ENCODE assay signal across 19 cellular contexts in the genomic region with DNA sequence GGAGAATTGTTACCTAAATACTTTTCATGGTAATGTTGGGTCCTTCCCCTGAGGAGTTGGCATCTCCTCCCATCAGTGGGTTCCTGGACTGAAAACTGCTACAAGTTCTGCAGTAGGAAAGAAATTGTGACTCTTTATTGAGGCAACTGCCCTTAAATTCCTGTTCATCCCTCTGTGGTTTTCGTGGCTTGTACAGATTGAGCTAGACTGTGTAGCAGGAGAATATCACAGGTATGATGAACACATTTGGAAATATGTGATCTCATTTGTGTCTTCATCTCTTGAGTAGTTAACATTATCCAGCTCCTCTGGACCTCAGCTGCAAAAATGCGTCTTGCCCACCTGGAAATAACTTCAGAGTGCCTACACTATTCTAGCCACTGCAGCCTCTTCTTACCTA.
DNase-seq lines count a peak whose midpoint lies in the region; ATAC-seq and TF ChIP-seq lines count a peak whose summit lies in the region.
"Had no signal": no experiment of that assay in that cellular context is flagged by ENCODE, and none has a peak within 500 bp of the region (broad histone marks: within the 10 kb centered on the region; RNA-seq: fewer than 3 reads in every experiment).

No MANE protein-coding gene starts in this region.

- H3K36me3 Mint-ChIP-seq in activated T-helper 1 cell treated with anti-CD3 and anti-CD28 coated beads, Interleukin-12 subunit alpha, Interleukin-12 subunit beta, Interleukin-2, Interleukin-4 antibody, amounts not matched to agents 30 ng/mL and 10 ng/mL and 1 ng/mL, durations not matched to agents 14 hours and 24 hours and 36 hours (ENCODE audit: low read depth), result peaks cover 22% of the 10 kb centered on the region
- no peaks in the 10 kb centered on the region for H3K36me3 Mint-ChIP-seq in endodermal cell (ENCODE audit: low read depth)

- dilution Hi-C loops in IMR-90 (cut with HindIII; ENCODE audit: low sequenced_read_pairs, unreplicated experiment), result no loop called here

- peaks cover 3 to 53% (median 25%) of the 10 kb centered on the region in 10 experiments; a peak in 16 of 20 replicates for H3K4me1 ChIP-seq in BLaER1 treated with 17β-estradiol and CSF1 and Interleukin-3, amounts not matched to agents 10 nM and 100 nM
- H3K4me1 ChIP-seq in IMR-90 (ENCODE audit: control insufficient read depth, insufficient read depth, low read length) (peaks cover 4% of the 10 kb centered on the region; the same call in 1 of the 2 replicates), endodermal cell (ENCODE audit: control insufficient read depth, insufficient read depth, low read length) (no peaks in the 10 kb centered on the region), aorta (ENCODE audit: control insufficient read depth in 1 of 2, insufficient read depth in 2 of 2, low read length in 2 of 2) (no peaks in the 10 kb centered on the region), psoas muscle (no peaks in the 10 kb centered on the region)
- H3K4me1 ChIP-seq: colonic mucosa, left ventricle myocardium inferior, tibial artery had no signal

- no peak overlapping the region for H3K56ac ChIP-seq in IMR-90 (ENCODE audit: extremely low read depth, insufficient read depth, low read length)

- TF ChIP-seq CTCF in IMR-90 (conservative IDR thresholded peaks at IDR 0.05; ENCODE audit: low read depth, low read length), result no peak
- TF ChIP-seq CTCF in endodermal cell (conservative IDR thresholded peaks at IDR 0.05), result no peak
- TF ChIP-seq CTCF in psoas muscle (IDR thresholded peaks at IDR 0.05), result no peak

- H3K23ac ChIP-seq in IMR-90 (ENCODE audit: low read depth, low read length), result no peak overlapping the region

- in situ Hi-C loops in IMR-90 (cut with MboI; ENCODE audit: low sequenced_read_pairs), result no loop called here

- H3K4me3 ChIP-seq in BLaER1 treated with 17β-estradiol and CSF1 and Interleukin-3, amounts not matched to agents 10 nM and 100 nM, result no peak overlapping the region
- H3K4me3 ChIP-seq in IMR-90 (ENCODE audit: insufficient read depth, low read depth, low read length) (no peak overlapping the region), endodermal cell (ENCODE audit: low read length) (no peak overlapping the region), aorta (ENCODE audit: low read length in 2 of 2) (no peak overlapping the region), psoas muscle (no peak overlapping the region)
- H3K4me3 ChIP-seq: colonic mucosa, hepatocyte, left ventricle myocardium inferior, tibial artery had no signal

- no peak overlapping the region for H2BK15ac ChIP-seq in IMR-90 (ENCODE audit: low read depth, low read length)

- no peak for TF ChIP-seq RAD21 in IMR-90 (IDR thresholded peaks at IDR 0.05; ENCODE audit: low read length)

- no peaks in the 10 kb centered on the region for H3K79me1 ChIP-seq in IMR-90 (ENCODE audit: low read depth in 1 of 2, low read length in 2 of 2)

- DNase-seq in IMR-90 (peak; percentile 77), glomerular visceral epithelial cell (ENCODE audit: extremely low spot score) (peak; percentile 69), dedifferentiated amniotic fluid mesenchymal stem cell (ENCODE audit: extremely low spot score) (no peak), endodermal cell (no peak), aorta (no peak), psoas muscle (no peak)
- DNase-seq in activated T-helper 1 cell treated with anti-CD3 and anti-CD28 coated beads, Interleukin-12 subunit alpha, Interleukin-12 subunit beta, Interleukin-2, Interleukin-4 antibody, amounts not matched to agents 30 ng/mL and 10 ng/mL and 1 ng/mL, durations not matched to agents 14 hours and 24 hours and 36 hours (ENCODE audit: low spot score), result no peak
- DNase-seq: activated naive CD4-positive, alpha-beta T cell; colonic mucosa; left ventricle myocardium inferior; MV-4-11; naive thymus-derived CD4-positive, alpha-beta T cell; NCI-H2171; NK-92 treated with Interleukin-12 subunit alpha and Interleukin-12 subunit beta, amount 100 ng/mL, for 24 hours; SHP77 treated with DMSO at 0.1 percent for 48 hours; tibial artery had no signal

- H2AK9ac ChIP-seq in IMR-90 (replicated peaks; ENCODE audit: low read depth, low read length, poor library complexity), result no peak overlapping the region

- ATAC-seq in IMR-90 (ENCODE audit: low read depth) (peak; percentile 42), aorta (ENCODE audit: low FRiP score) (no peak), psoas muscle (no peak)
- ATAC-seq: esophagus mucosa; naive thymus-derived CD4-positive, alpha-beta T cell had no signal

- no peak overlapping the region for H4K8ac ChIP-seq in IMR-90 (ENCODE audit: low read depth in 2 of 2, low read length in 2 of 2)

- H3K18ac ChIP-seq in IMR-90 (ENCODE audit: low read depth, low read length), result no peak overlapping the region

- H4K5ac ChIP-seq in IMR-90 (ENCODE audit: low read depth, low read length), result no peak overlapping the region

- H3K9me1 ChIP-seq in IMR-90 (ENCODE audit: insufficient read depth, low read length), result peaks cover 5% of the 10 kb centered on the region; the same call in 1 of the 2 replicates

- H3K27me3 ChIP-seq in BLaER1 treated with 17β-estradiol and CSF1 and Interleukin-3, amounts not matched to agents 10 nM and 100 nM, result no peaks in the 10 kb centered on the region
- no peaks in the 10 kb centered on the region for H3K27me3 ChIP-seq in IMR-90 (ENCODE audit: control insufficient read depth, insufficient read depth, low read length)
- H3K27me3 ChIP-seq in endodermal cell (ENCODE audit: control insufficient read depth, insufficient read depth, low read length, poor library complexity, severe bottlenecking), result no peaks in the 10 kb centered on the region
- H3K27me3 ChIP-seq in aorta (ENCODE audit: control insufficient read depth in 1 of 2, insufficient read depth in 2 of 2, low read length in 1 of 2), result no peaks in the 10 kb centered on the region
- H3K27me3 ChIP-seq in psoas muscle (ENCODE audit: insufficient read depth in 3 of 3, low read length in 2 of 3), result no peaks in the 10 kb centered on the region
- H3K27me3 ChIP-seq: colonic mucosa, hepatocyte, tibial artery had no signal

- H3K14ac ChIP-seq in IMR-90 (replicated peaks; ENCODE audit: low read depth, low read length), result no peak overlapping the region

- H3K4me2 ChIP-seq in BLaER1 treated with 17β-estradiol and CSF1 and Interleukin-3, amounts not matched to agents 10 nM and 100 nM, result peak overlapping the region in 8 of 11 experiments; percentile 11 to 47 (median 36); a peak in 12 of 22 replicates
- peak overlapping the region; percentile 6; the same call in 1 of the 2 replicates for H3K4me2 ChIP-seq in IMR-90 (ENCODE audit: low read depth, low read length)
- H3K4me2 ChIP-seq: hepatocyte had no signal

- no peak overlapping the region for H3K4ac ChIP-seq in IMR-90 (ENCODE audit: low read depth, low read length)

- 100% methylated on average over 1 of the region's 2 CpGs; no CpG with 5 or more reads in 1 of the 2 experiments for WGBS in IMR-90 (ENCODE audit: extremely low coverage in 2 of 2, insufficient read length in 1 of 2), 2 experiments
- 80 to 98% methylated on average over 2 of the region's 2 CpGs for WGBS in endodermal cell (ENCODE audit: insufficient coverage in 1 of 2, insufficient read length in 1 of 2), 2 experiments
- 92 to 96% methylated on average over 2 of the region's 2 CpGs for WGBS in aorta, 2 donors
- 89 to 96% (median 94%) methylated on average over 2 of the region's 2 CpGs for WGBS in psoas muscle, 3 donors

- H3K9ac ChIP-seq in BLaER1 treated with 17β-estradiol and CSF1 and Interleukin-3, amounts not matched to agents 10 nM and 100 nM, result no peak overlapping the region
- H3K9ac ChIP-seq in IMR-90 (ENCODE audit: low read depth, low read length), result no peak overlapping the region
- H3K9ac ChIP-seq in endodermal cell (ENCODE audit: extremely low read depth, low read length, poor library complexity, severe bottlenecking), result no peak overlapping the region

- H3K36me3 ChIP-seq in BLaER1 treated with 17β-estradiol and CSF1 and Interleukin-3, amounts not matched to agents 10 nM and 100 nM, result peaks cover 0 to 7% (median 0%) of the 10 kb centered on the region in 11 experiments; a peak in 2 of 22 replicates
- H3K36me3 ChIP-seq in IMR-90 (ENCODE audit: control insufficient read depth, insufficient read depth, low read length) (no peaks in the 10 kb centered on the region), endodermal cell (ENCODE audit: control insufficient read depth, insufficient read depth, low read length) (no peaks in the 10 kb centered on the region), aorta (ENCODE audit: control insufficient read depth in 1 of 2, insufficient read depth in 2 of 2, low read length in 1 of 2) (no peaks in the 10 kb centered on the region), psoas muscle (ENCODE audit: insufficient read depth in 1 of 2, low read depth in 1 of 2) (no peaks in the 10 kb centered on the region)
- H3K36me3 ChIP-seq: colonic mucosa, left ventricle myocardium inferior, tibial artery had no signal

- no peak for TF ChIP-seq POLR2A in IMR-90 (IDR thresholded peaks at IDR 0.05; ENCODE audit: low read depth, low read length)

- H4K91ac ChIP-seq in IMR-90 (ENCODE audit: insufficient read depth, low read depth, low read length), result no peak overlapping the region

- H3K4me3 Mint-ChIP-seq in activated T-helper 1 cell treated with anti-CD3 and anti-CD28 coated beads, Interleukin-12 subunit alpha, Interleukin-12 subunit beta, Interleukin-2, Interleukin-4 antibody, amounts not matched to agents 30 ng/mL and 10 ng/mL and 1 ng/mL, durations not matched to agents 14 hours and 24 hours and 36 hours, result peak overlapping the region; percentile 2
- H3K4me3 Mint-ChIP-seq in endodermal cell, result no peak overlapping the region

- peaks cover 38% of the 10 kb centered on the region for H3K9me3 Mint-ChIP-seq in activated T-helper 1 cell treated with anti-CD3 and anti-CD28 coated beads, Interleukin-12 subunit alpha, Interleukin-12 subunit beta, Interleukin-2, Interleukin-4 antibody, amounts not matched to agents 30 ng/mL and 10 ng/mL and 1 ng/mL, durations not matched to agents 14 hours and 24 hours and 36 hours
- H3K9me3 Mint-ChIP-seq in endodermal cell, result peaks cover 3% of the 10 kb centered on the region

- peaks cover 25 to 60% (median 45%) of the 10 kb centered on the region in 11 experiments for H3K9me3 ChIP-seq in BLaER1 treated with 17β-estradiol and CSF1 and Interleukin-3, amounts not matched to agents 10 nM and 100 nM (replicated peaks in 1 of 11)
- H3K9me3 ChIP-seq in IMR-90 (ENCODE audit: control insufficient read depth, insufficient read depth, low read length), result no peaks in the 10 kb centered on the region
- no peaks in the 10 kb centered on the region for H3K9me3 ChIP-seq in endodermal cell (ENCODE audit: control insufficient read depth, low read length)
- H3K9me3 ChIP-seq in aorta (ENCODE audit: control insufficient read depth, low read length), result no peaks in the 10 kb centered on the region
- H3K9me3 ChIP-seq in psoas muscle, result no peaks in the 10 kb centered on the region
- H3K9me3 ChIP-seq: colonic mucosa, left ventricle myocardium inferior, tibial artery had no signal

- H3K27me3 Mint-ChIP-seq in activated T-helper 1 cell treated with anti-CD3 and anti-CD28 coated beads, Interleukin-12 subunit alpha, Interleukin-12 subunit beta, Interleukin-2, Interleukin-4 antibody, amounts not matched to agents 30 ng/mL and 10 ng/mL and 1 ng/mL, durations not matched to agents 14 hours and 24 hours and 36 hours (ENCODE audit: insufficient read depth), result no peaks in the 10 kb centered on the region
- H3K27me3 Mint-ChIP-seq in endodermal cell (ENCODE audit: insufficient read depth), result no peaks in the 10 kb centered on the region
- H3K27me3 Mint-ChIP-seq: naive thymus-derived CD4-positive, alpha-beta T cell had no signal

- H3K4me1 Mint-ChIP-seq in activated T-helper 1 cell treated with anti-CD3 and anti-CD28 coated beads, Interleukin-12 subunit alpha, Interleukin-12 subunit beta, Interleukin-2, Interleukin-4 antibody, amounts not matched to agents 30 ng/mL and 10 ng/mL and 1 ng/mL, durations not matched to agents 14 hours and 24 hours and 36 hours (ENCODE audit: low read depth), result peaks cover 55% of the 10 kb centered on the region
- peaks cover 2% of the 10 kb centered on the region for H3K4me1 Mint-ChIP-seq in endodermal cell

- H2AK5ac ChIP-seq in IMR-90 (ENCODE audit: low read depth, low read length), result no peak overlapping the region

- H4K20me1 ChIP-seq in BLaER1 treated with 17β-estradiol and CSF1 and Interleukin-3, amounts not matched to agents 10 nM and 100 nM, result no peaks in the 10 kb centered on the region
- no peaks in the 10 kb centered on the region for H4K20me1 ChIP-seq in IMR-90 (ENCODE audit: insufficient read depth, low read length)

- H2BK120ac ChIP-seq in IMR-90 (ENCODE audit: low read depth, low read length), result no peak overlapping the region

- no TSS peak for BruUV-seq in IMR-90 (replicated peaks; lab: Mats Ljungman, UMichigan)

- no peak overlapping the region; a peak in 1 of 22 replicates for H3K27ac ChIP-seq in BLaER1 treated with 17β-estradiol and CSF1 and Interleukin-3, amounts not matched to agents 10 nM and 100 nM
- H3K27ac ChIP-seq in IMR-90 (ENCODE audit: insufficient read depth, low read length) (no peak overlapping the region), endodermal cell (ENCODE audit: low read depth, low read length) (no peak overlapping the region), aorta (ENCODE audit: low read depth in 1 of 2, low read length in 2 of 2) (no peak overlapping the region), psoas muscle (no peak overlapping the region)
- H3K27ac ChIP-seq: colonic mucosa, hepatocyte, left ventricle myocardium inferior, tibial artery had no signal

- POLR2A ChIA-PET in IMR-90 (lab: Charles Lee; ENCODE audit: unreplicated experiment), result no interaction called here

- H2BK5ac ChIP-seq in IMR-90 (ENCODE audit: low read depth, low read length, poor library complexity, severe bottlenecking), result peak overlapping the region; percentile 1

- no peak overlapping the region for H2AFZ ChIP-seq in IMR-90 (replicated peaks; ENCODE audit: low read length, poor library complexity)
- H2AFZ ChIP-seq: hepatocyte had no signal

- intact Hi-C loops in IMR-90 (cut with micrococcal nuclease), result no loop called here
- intact Hi-C loops in activated T-helper 1 cell treated with anti-CD3 and anti-CD28 coated beads, Interleukin-12 subunit alpha, Interleukin-12 subunit beta, Interleukin-2, Interleukin-4 antibody, amounts not matched to agents 30 ng/mL and 10 ng/mL and 1 ng/mL, durations not matched to agents 14 hours and 24 hours and 36 hours (cut with micrococcal nuclease), result no loop called here
- intact Hi-C loops in aorta (cut with DNase I), result no loop called here
- intact Hi-C loops in psoas muscle (cut with DNase I), result no loop called here

- H3K27ac Mint-ChIP-seq in activated T-helper 1 cell treated with anti-CD3 and anti-CD28 coated beads, Interleukin-12 subunit alpha, Interleukin-12 subunit beta, Interleukin-2, Interleukin-4 antibody, amounts not matched to agents 30 ng/mL and 10 ng/mL and 1 ng/mL, durations not matched to agents 14 hours and 24 hours and 36 hours, result peak overlapping the region; percentile 45
- no peak overlapping the region for H3K27ac Mint-ChIP-seq in endodermal cell
- H3K27ac Mint-ChIP-seq: naive thymus-derived CD4-positive, alpha-beta T cell had no signal

- CTCF ChIA-PET in IMR-90 (lab: Yijun Ruan, JAX), result no interaction called here

- H2BK20ac ChIP-seq in IMR-90 (ENCODE audit: low read depth, low read length), result 0 out of 2 replicates have a peak overlapping the region, but pooled peaks have one; percentile 43

Comparison
In these comparisons a context has a peak if more than half of its experiments do, and no peak if none do; other contexts are left out.
1. DNase-seq: peak in IMR-90 (single experiment) and glomerular visceral epithelial cell (single experiment); none in activated T-helper 1 cell treated with anti-CD3 and anti-CD28 coated beads, Interleukin-12 subunit alpha, Interleukin-12 subunit beta, Interleukin-2, Interleukin-4 antibody, amounts not matched to agents 30 ng/mL and 10 ng/mL and 1 ng/mL, durations not matched to agents 14 hours and 24 hours and 36 hours (single experiment), dedifferentiated amniotic fluid mesenchymal stem cell (single experiment), endodermal cell (single experiment), aorta (0 of 2) and psoas muscle (0 of 2).